23 cellular contexts compared by ENCODE assay signal in genomic region chr3:69659180-69659915, GRCh38.
"Had no signal": no experiment of that assay in that cellular context is flagged by ENCODE, and none has a peak within 500 bp of the region (broad histone marks: within the 10 kb centered on the region; RNA-seq: fewer than 3 reads in every experiment).

No MANE protein-coding gene starts in this region.

- H3K27me3 ChIP-seq: MG63 had no signal

- DNase-seq: IMR-90, Karpas-422, KG1, MG63, NCI-H1092, NCI-H1105 treated with DMSO at 0.1 percent for 48 hours, NCI-H1417 treated with DMSO at 0.1 percent for 48 hours, NCI-H146, NCI-H1694 treated with DMSO at 0.1 percent for 48 hours, NCI-H1930, NCI-H2081, NCI-H2107, NCI-H226, NCI-H446, NCI-H510A, NCI-H524 treated with DMSO at 0.1 percent for 48 hours, NCI-H69, NCI-H774, SIG-M5, SW 1271 had no signal

- ATAC-seq: HepG2, Panc1 had no signal

- H3K4me3 ChIP-seq: MG63 had no signal

- H3K36me3 ChIP-seq: MG63 had no signal

- H3K27ac ChIP-seq: RWPE1 had no signal

- H3K9me3 ChIP-seq: MG63 had no signal
